Comparison of ENCODE assay signal across 9 cellular contexts in the genomic region with DNA sequence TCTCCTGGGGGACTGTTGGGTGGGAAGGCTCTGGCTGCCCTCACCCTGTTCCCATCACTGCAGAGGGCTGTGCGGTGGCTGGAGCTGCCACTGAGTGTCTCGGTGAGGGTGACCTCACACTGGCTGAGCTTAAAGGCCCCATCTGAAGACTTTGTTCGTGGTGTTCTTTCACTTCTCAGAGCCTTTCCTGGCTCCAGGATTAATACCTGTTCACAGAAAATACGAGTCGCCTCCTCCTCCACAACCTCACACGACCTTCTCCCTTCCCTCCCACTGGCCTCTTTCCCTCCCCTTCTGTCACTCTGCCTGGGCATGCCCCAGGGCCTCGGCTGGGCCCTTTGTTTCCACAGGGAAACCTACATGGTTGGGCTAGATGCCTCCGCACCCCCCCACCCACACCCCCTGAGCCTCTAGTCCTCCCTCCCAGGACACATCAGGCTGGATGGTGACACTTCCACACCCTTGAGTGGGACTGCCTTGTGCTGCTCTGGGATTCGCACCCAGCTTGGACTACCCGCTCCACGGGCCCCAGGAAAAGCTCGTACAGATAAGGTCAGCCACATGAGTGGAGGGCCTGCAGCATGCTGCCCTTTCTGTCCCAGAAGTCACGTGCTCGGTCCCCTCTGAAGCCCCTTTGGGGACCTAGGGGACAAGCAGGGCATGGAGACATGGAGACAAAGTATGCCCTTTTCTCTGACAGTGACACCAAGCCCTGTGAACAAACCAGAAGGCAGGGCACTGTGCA. TPM values are rescaled to one million over a fixed set of nuclear protein-coding genes. Genes with fewer than 3 reads are reported as not detected.
A peak's percentile ranks its signal among the peaks of the same experiment; 100 is the strongest.
DNase-seq lines count a peak whose midpoint lies in the region; ATAC-seq and TF ChIP-seq lines count a peak whose summit lies in the region.
"Not testable (repeated sequence)": the region's sequence is repeated elsewhere in the genome, so short reads cannot be mapped to it uniquely, and the experiment has no call there.
"Had no signal": no experiment of that assay in that cellular context is flagged by ENCODE, and none has a peak within 500 bp of the region (broad histone marks: within the 10 kb centered on the region; RNA-seq: fewer than 3 reads in every experiment).

No MANE protein-coding gene starts in this region.

- not testable (repeated sequence) for H3K36me3 ChIP-seq in cardiac muscle cell
- H3K36me3 ChIP-seq in mesodermal cell (ENCODE audit: control insufficient read depth, insufficient read depth, low read length) (peaks cover 25% of the 10 kb centered on the region), thymus (ENCODE audit: control insufficient read depth, insufficient read depth) (peaks cover 20% of the 10 kb centered on the region)

- H3K9me3 ChIP-seq in cardiac muscle cell (ENCODE audit: low read depth); mesodermal cell (ENCODE audit: control insufficient read depth, low read length); thymus (ENCODE audit: control insufficient read depth): not testable (repeated sequence)

- peak overlapping the region; percentile 74 for H3K27ac ChIP-seq in cardiac muscle cell
- peak overlapping the region; percentile 10 for H3K27ac ChIP-seq in mesodermal cell (ENCODE audit: low read depth, low read length, severe bottlenecking)
- H3K27ac ChIP-seq in thymus (ENCODE audit: low read depth), result peak overlapping the region; percentile 27

- peak; percentile 42 for ATAC-seq in activated T-helper 17 cell treated with anti-CD3 and anti-CD28 coated beads, Interleukin-2, amount 50 U/mL, for 72 hours (replicated peaks)

- not testable (repeated sequence) for H3K4me3 Mint-ChIP-seq in activated T-helper 17 cell treated with anti-CD3 and anti-CD28 coated beads, Interleukin-2, amount 50 U/mL, for 72 hours

- TF ChIP-seq CTCF in LNCaP clone FGC (IDR thresholded peaks at IDR 0.05; ENCODE audit: control insufficient read depth, extremely low read depth, insufficient read depth); cardiac muscle cell (IDR thresholded peaks at IDR 0.05; ENCODE audit: low read depth, low read length): not testable (repeated sequence)

- H3K27me3 Mint-ChIP-seq in activated T-helper 17 cell treated with anti-CD3 and anti-CD28 coated beads, Interleukin-2, amount 50 U/mL, for 72 hours, result not testable (repeated sequence)

- peaks cover 18% of the 10 kb centered on the region for H3K4me1 ChIP-seq in cardiac muscle cell (ENCODE audit: low read depth)
- H3K4me1 ChIP-seq in mesodermal cell (ENCODE audit: control insufficient read depth, insufficient read depth, low read length, poor library complexity, severe bottlenecking), result peaks cover 18% of the 10 kb centered on the region
- H3K4me1 ChIP-seq in thymus (ENCODE audit: control insufficient read depth, insufficient read depth, low read length), result peaks cover 12% of the 10 kb centered on the region

- peaks cover 16% of the 10 kb centered on the region for H3K4me1 Mint-ChIP-seq in activated T-helper 17 cell treated with anti-CD3 and anti-CD28 coated beads, Interleukin-2, amount 50 U/mL, for 72 hours

- not testable (repeated sequence) for H3K4me3 ChIP-seq in LNCaP clone FGC (ENCODE audit: low read depth, low read length); cardiac muscle cell; mesodermal cell (ENCODE audit: extremely low read depth, insufficient read depth, low read length, poor library complexity, severe bottlenecking); thymus (ENCODE audit: low read length)

- 62 to 72% methylated on average over 12 to 14 of the region's 14 CpGs for WGBS in mesodermal cell (ENCODE audit: insufficient coverage in 2 of 2), 2 experiments
- WGBS in thymus, result 66% methylated on average over 14 of the region's 14 CpGs

- DNase-seq in GF-D8 (lab: John Stamatoyannopoulos, UW) (peak; percentile 14), LNCaP clone FGC (ENCODE audit: low read depth) (peak; percentile 41), NCI-H510A treated with DMSO at 0.1 percent for 48 hours (lab: John Stamatoyannopoulos, UW) (peak; percentile 86), cerebellar cortex (ENCODE audit: low spot score) (peak; percentile 54)
- not testable (repeated sequence) for DNase-seq in cardiac muscle cell (ENCODE audit: low read depth in 1 of 2, low spot score in 1 of 2)

- not testable (repeated sequence) for H3K9me3 Mint-ChIP-seq in activated T-helper 17 cell treated with anti-CD3 and anti-CD28 coated beads, Interleukin-2, amount 50 U/mL, for 72 hours

- H3K36me3 Mint-ChIP-seq in activated T-helper 17 cell treated with anti-CD3 and anti-CD28 coated beads, Interleukin-2, amount 50 U/mL, for 72 hours (ENCODE audit: low read depth), result not testable (repeated sequence)

- not testable (repeated sequence) for H3K27me3 ChIP-seq in cardiac muscle cell; thymus (ENCODE audit: control insufficient read depth, insufficient read depth)

- not testable (repeated sequence) for H3K27ac Mint-ChIP-seq in activated T-helper 17 cell treated with anti-CD3 and anti-CD28 coated beads, Interleukin-2, amount 50 U/mL, for 72 hours

RNA-seq across cellular contexts. Expression of gene CEL, which starts 0.6 kb away (rescaled TPM):
- 1 to 10 TPM; 1.2 to 4.2 TPM for total RNA-seq in activated T-helper 17 cell treated with anti-CD3 and anti-CD28 coated beads, Interleukin-2, amount 50 U/mL, for 72 hours
- total RNA-seq in cardiac muscle cell, result 1.1 and 1.6 TPM in 2 replicates
- polyA plus RNA-seq in cardiac muscle cell (0.73 and 1.3 TPM in 2 replicates), thymus (3.2 TPM)
- 2.2 TPM for polyA plus RNA-seq in mesodermal cell (2013, experiment 1 of 2)
- polyA plus RNA-seq in mesodermal cell (2013, experiment 2 of 2), result 1.8 TPM
- total RNA-seq: skeletal muscle tissue had no signal

RNA-seq across cellular contexts. Expression of gene GTF3C5, which starts 30.4 kb away (rescaled TPM):
- 100 to 1,000 TPM in 1 of 2 donors, 10 to 100 TPM in 1; 83.3 to 118 TPM for total RNA-seq in activated T-helper 17 cell treated with anti-CD3 and anti-CD28 coated beads, Interleukin-2, amount 50 U/mL, for 72 hours
- total RNA-seq in cardiac muscle cell, result 83.5 and 99.5 TPM in 2 replicates
- polyA plus RNA-seq in cardiac muscle cell (81.5 and 84.0 TPM in 2 replicates), thymus (85.7 TPM)
- polyA plus RNA-seq in mesodermal cell (2013, experiment 1 of 2), result 76.0 TPM
- polyA plus RNA-seq in mesodermal cell (2013, experiment 2 of 2), result 60.5 TPM

RNA-seq across cellular contexts. Expression of gene RALGDS, which starts 59.8 kb away (rescaled TPM):
- 100 to 1,000 TPM; 101 to 156 TPM for total RNA-seq in activated T-helper 17 cell treated with anti-CD3 and anti-CD28 coated beads, Interleukin-2, amount 50 U/mL, for 72 hours
- total RNA-seq in cardiac muscle cell, result 58.3 and 65.7 TPM in 2 replicates
- 49.7 and 50.4 TPM in 2 replicates for polyA plus RNA-seq in cardiac muscle cell
- 66.2 TPM for polyA plus RNA-seq in mesodermal cell (2013, experiment 1 of 2)
- polyA plus RNA-seq in mesodermal cell (2013, experiment 2 of 2), result 57.5 TPM
- 42.1 TPM for polyA plus RNA-seq in thymus

Comparison
In these comparisons a context has a peak if more than half of its experiments do, and no peak if none do; other contexts are left out.
1. H3K27ac ChIP-seq: peak in every context shown above with its lines; median percentile 74 in cardiac muscle cell; 27 in thymus; 10 in mesodermal cell.